Comparison of ENCODE assay signal across 9 cellular contexts in the genomic region with DNA sequence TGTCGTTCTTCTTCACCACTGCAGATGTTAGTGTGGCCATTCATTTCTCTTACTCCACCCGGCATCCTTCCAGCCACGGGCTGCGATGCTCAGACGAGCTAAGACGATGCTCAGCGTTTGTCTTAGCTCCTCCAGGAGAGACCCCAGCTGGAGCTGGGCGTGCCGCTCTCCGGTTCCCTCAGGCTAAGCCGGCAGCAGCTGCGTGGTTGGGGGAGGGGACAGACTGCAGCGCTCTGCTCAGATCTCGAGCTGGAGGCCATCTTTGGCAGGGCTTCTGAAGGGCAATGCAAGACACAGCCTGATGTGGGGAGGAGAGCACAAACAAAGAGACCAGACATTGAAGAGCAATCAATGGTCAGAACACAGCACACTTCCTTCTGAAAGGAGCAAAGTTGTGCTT. TPM values are rescaled to one million over a fixed set of nuclear protein-coding genes. Genes with fewer than 3 reads are reported as not detected.
DNase-seq lines count a peak whose midpoint lies in the region; ATAC-seq and TF ChIP-seq lines count a peak whose summit lies in the region.
"Had no signal": no experiment of that assay in that cellular context is flagged by ENCODE, and none has a peak within 500 bp of the region (broad histone marks: within the 10 kb centered on the region; RNA-seq: fewer than 3 reads in every experiment).

No MANE protein-coding gene starts in this region.

- peaks cover 4% of the 10 kb centered on the region for H3K9me3 Mint-ChIP-seq in activated CD4-positive, alpha-beta T cell treated with anti-CD3 and anti-CD28 coated beads for 36 hours (ENCODE audit: low read depth)

- no peak for TF ChIP-seq CTCF in fibroblast of villous mesenchyme (IDR thresholded peaks at IDR 0.05; ENCODE audit: insufficient read depth, low read depth, low read length)
- no peak for TF ChIP-seq CTCF in ovary (IDR thresholded peaks at IDR 0.05)

- no peak for TF ChIP-seq POLR2A in ovary (IDR thresholded peaks at IDR 0.05)

- CTCF ChIA-PET in activated CD4-positive, alpha-beta T cell treated with anti-CD3 and anti-CD28 coated beads for 36 hours (lab: Charles Lee) = no interaction called here

- no peaks in the 10 kb centered on the region for H3K27me3 ChIP-seq in ovary

- no peak overlapping the region for H3K27ac ChIP-seq in ovary

- H3K27ac Mint-ChIP-seq in activated CD4-positive, alpha-beta T cell treated with anti-CD3 and anti-CD28 coated beads for 36 hours = no peak overlapping the region
- H3K27ac Mint-ChIP-seq: activated T-helper 1 cell treated with anti-CD3 and anti-CD28 coated beads, Interleukin-12 subunit alpha, Interleukin-12 subunit beta, Interleukin-2, Interleukin-4 antibody, amounts not matched to agents 30 ng/mL and 10 ng/mL and 1 ng/mL, durations not matched to agents 14 hours and 24 hours and 36 hours had no signal

- H3K4me3 Mint-ChIP-seq in activated CD4-positive, alpha-beta T cell treated with anti-CD3 and anti-CD28 coated beads for 36 hours = no peak overlapping the region
- H3K4me3 Mint-ChIP-seq: activated T-helper 1 cell treated with anti-CD3 and anti-CD28 coated beads, Interleukin-12 subunit alpha, Interleukin-12 subunit beta, Interleukin-2, Interleukin-4 antibody, amounts not matched to agents 30 ng/mL and 10 ng/mL and 1 ng/mL, durations not matched to agents 14 hours and 24 hours and 36 hours had no signal

- ATAC-seq in activated CD4-positive, alpha-beta T cell treated with anti-CD3 and anti-CD28 coated beads for 36 hours = no peak
- no peak for ATAC-seq in GM21576 (IDR thresholded peaks at IDR 0.05; ENCODE audit: unreplicated experiment)

- no peaks in the 10 kb centered on the region for H3K36me3 ChIP-seq in ovary

- POLR2A ChIA-PET in activated CD4-positive, alpha-beta T cell treated with anti-CD3 and anti-CD28 coated beads for 36 hours (lab: Charles Lee) = no interaction called here

- H3K9me3 ChIP-seq in ovary = no peaks in the 10 kb centered on the region

- WGBS in ovary, 3 donors = 0 to 2% (median 0%) methylated on average over 14 of the region's 14 CpGs

- H3K4me1 ChIP-seq in ovary (ENCODE audit: insufficient read depth) = peaks cover 8% of the 10 kb centered on the region

- peaks cover 57% of the 10 kb centered on the region for H3K27me3 Mint-ChIP-seq in activated CD4-positive, alpha-beta T cell treated with anti-CD3 and anti-CD28 coated beads for 36 hours

- TF ChIP-seq EP300 in ovary (IDR thresholded peaks at IDR 0.05) = no peak

- peaks cover 4% of the 10 kb centered on the region for H3K4me1 Mint-ChIP-seq in activated CD4-positive, alpha-beta T cell treated with anti-CD3 and anti-CD28 coated beads for 36 hours

- peaks cover 1% of the 10 kb centered on the region for H3K36me3 Mint-ChIP-seq in activated CD4-positive, alpha-beta T cell treated with anti-CD3 and anti-CD28 coated beads for 36 hours (ENCODE audit: low read depth)

- intact Hi-C loops in activated CD4-positive, alpha-beta T cell treated with anti-CD3 and anti-CD28 coated beads for 36 hours (cut with DNase I, micrococcal nuclease) = no loop called here
- intact Hi-C loops in ovary (cut with DNase I) = no loop called here

- H3K4me3 ChIP-seq in fibroblast of villous mesenchyme (ENCODE audit: low read depth, low read length) (no peak overlapping the region), ovary (no peak overlapping the region)

- DNase-seq in activated CD4-positive, alpha-beta T cell treated with anti-CD3 and anti-CD28 coated beads for 36 hours = peak; percentile 13
- no peak for DNase-seq in activated CD4-positive, alpha-beta T cell treated with anti-CD3 and anti-CD28 coated beads, Interleukin-2, amount 50 U/mL, for 1 hour
- DNase-seq in NCI-H526 treated with DMSO at 0.1 percent for 48 hours (lab: John Stamatoyannopoulos, UW) = peak; percentile 40
- peak; percentile 61 for DNase-seq in fibroblast of villous mesenchyme (ENCODE audit: low read depth)
- DNase-seq in ovary = no peak
- no peak for DNase-seq in OCI-M2 (lab: John Stamatoyannopoulos, UW; ENCODE audit: unreplicated experiment)
- DNase-seq in middle frontal gyrus (ENCODE audit: extremely low spot score, low spot score) = no peak

RNA-seq across cellular contexts. Expression of a gene that starts 4.8 kb away (rescaled TPM):
- under 1 TPM; 0.32 to 0.35 TPM for total RNA-seq in activated CD4-positive, alpha-beta T cell treated with anti-CD3 and anti-CD28 coated beads for 36 hours
- total RNA-seq in fibroblast of villous mesenchyme (1.3 and 1.7 TPM in 2 replicates), ovary (under 1 TPM in 1 of 7 donors, not detected in 6; 0.05 TPM)
- under 1 TPM; 0.05 to 0.23 TPM for polyA plus RNA-seq in ovary

RNA-seq across cellular contexts. Expression of a gene that starts 36.1 kb away (rescaled TPM):
- total RNA-seq in activated CD4-positive, alpha-beta T cell treated with anti-CD3 and anti-CD28 coated beads for 36 hours = not detected
- total RNA-seq in fibroblast of villous mesenchyme (0.32 and 0.43 TPM in 2 replicates), ovary (not detected)
- polyA plus RNA-seq in ovary = not detected
- total RNA-seq: activated T-helper 1 cell treated with anti-CD3 and anti-CD28 coated beads, Interleukin-12 subunit alpha, Interleukin-12 subunit beta, Interleukin-2, Interleukin-4 antibody, amounts not matched to agents 30 ng/mL and 10 ng/mL and 1 ng/mL, durations not matched to agents 14 hours and 24 hours and 36 hours had no signal

Comparison
In these comparisons a context has a peak if more than half of its experiments do, and no peak if none do; other contexts are left out.
1. DNase-seq: peak in activated CD4-positive, alpha-beta T cell treated with anti-CD3 and anti-CD28 coated beads for 36 hours (single experiment), NCI-H526 treated with DMSO at 0.1 percent for 48 hours (single experiment) and fibroblast of villous mesenchyme (single experiment); none in activated CD4-positive, alpha-beta T cell treated with anti-CD3 and anti-CD28 coated beads, Interleukin-2, amount 50 U/mL, for 1 hour (single experiment), ovary (0 of 5), OCI-M2 (single experiment) and middle frontal gyrus (single experiment).